Comparison of ENCODE assay signal across 10 cellular contexts in genomic region chr2:97745474-97746172, GRCh38.
DNase-seq lines count a peak whose midpoint lies in the region; TF ChIP-seq lines count a peak whose summit lies in the region.
"Had no signal": no experiment of that assay in that cellular context is flagged by ENCODE, and none has a peak within 500 bp of the region (broad histone marks: within the 10 kb centered on the region; RNA-seq: fewer than 3 reads in every experiment).

No MANE protein-coding gene starts in this region.

- no peak for TF ChIP-seq RAD21 in Ishikawa (IDR thresholded peaks at IDR 0.05; ENCODE audit: low read depth)

- no peak for TF ChIP-seq EP300 in Ishikawa (IDR thresholded peaks at IDR 0.05; ENCODE audit: borderline replicate concordance)

- POLR2A ChIA-PET in RWPE1 (lab: Yijun Ruan, JAX; ENCODE audit: low non-redundant PET): no interaction called here

- H3K4me3 ChIP-seq in coronary artery: no peak overlapping the region

- CTCF ChIA-PET in RWPE1 (lab: Yijun Ruan, JAX): no interaction called here

- DNase-seq in GM13976 (ENCODE audit: low spot score): peak; percentile 59
- DNase-seq in activated gamma-delta T cell treated with anti-CD3 and anti-CD28 coated beads, Interleukin-2, amount 50 U/mL, for 16 hours (ENCODE audit: low read depth): peak; percentile 40
- peak; percentile 62 for DNase-seq in stimulated activated CD4-positive, alpha-beta T cell treated with anti-CD3 and anti-CD28 coated beads, Interleukin-1b, Interleukin-23, amount 100 ng/mL, for 48 hours
- DNase-seq in C1 segment of cervical spinal cord (lab: John Stamatoyannopoulos, UW): no peak
- DNase-seq in NCI-H1417 treated with DMSO at 0.1 percent for 48 hours (lab: John Stamatoyannopoulos, UW): no peak
- no peak for DNase-seq in coronary artery (ENCODE audit: low spot score)
- DNase-seq in RWPE1 (ENCODE audit: low spot score): no peak
- DNase-seq: NCI-H1694 had no signal

- in situ Hi-C loops in GM13976 (cut with MboI; ENCODE audit: low sequenced_read_pairs, unreplicated experiment): no loop called here

- H3K27ac ChIP-seq in coronary artery (no peak overlapping the region), RWPE1 (no peak overlapping the region)
- H3K27ac ChIP-seq: VCaP had no signal

- TF ChIP-seq CTCF in GM13976 (IDR thresholded peaks at IDR 0.05; ENCODE audit: borderline replicate concordance, control extremely low read depth, extremely low read depth, insufficient read depth, missing control alignments) (no peak), coronary artery (IDR thresholded peaks at IDR 0.05) (no peak), RWPE1 (conservative IDR thresholded peaks at IDR 0.05; ENCODE audit: low read depth) (no peak)

TF ChIP-seq in Ishikawa, 13 proteins besides CTCF, POLR2A, EP300 and RAD21:
- TF ChIP-seq TAF1 (IDR thresholded peaks at IDR 0.05; ENCODE audit: low read depth) (no peak), CREB1 (IDR thresholded peaks at IDR 0.05; ENCODE audit: low read depth) (no peak), MAX (IDR thresholded peaks at IDR 0.05) (peak; percentile 54; the same call in 1 of the 2 replicates), TCF12 (IDR thresholded peaks at IDR 0.05; ENCODE audit: low read depth) (0 out of 2 replicates have a peak, but pooled peaks have one; percentile 16), CEBPB (IDR thresholded peaks at IDR 0.05) (0 out of 2 replicates have a peak, but pooled peaks have one; percentile 4), YY1 (IDR thresholded peaks at IDR 0.05; ENCODE audit: low read depth) (no peak), EGR1 (IDR thresholded peaks at IDR 0.05) (no peak), ZBTB7A (IDR thresholded peaks at IDR 0.05; ENCODE audit: low read depth) (no peak), NFIC (IDR thresholded peaks at IDR 0.05) (no peak), USF1 (IDR thresholded peaks at IDR 0.05) (no peak), FOXM1 (IDR thresholded peaks at IDR 0.05; ENCODE audit: borderline replicate concordance, low read depth) (no peak), REST (IDR thresholded peaks at IDR 0.05; ENCODE audit: low read depth) (no peak), TEAD4 (IDR thresholded peaks at IDR 0.05) (no peak)

Comparison
In these comparisons a context has a peak if more than half of its experiments do, and no peak if none do; other contexts are left out.
1. DNase-seq: peak in GM13976 (single experiment), activated gamma-delta T cell treated with anti-CD3 and anti-CD28 coated beads, Interleukin-2, amount 50 U/mL, for 16 hours (single experiment) and stimulated activated CD4-positive, alpha-beta T cell treated with anti-CD3 and anti-CD28 coated beads, Interleukin-1b, Interleukin-23, amount 100 ng/mL, for 48 hours (single experiment); none in C1 segment of cervical spinal cord (0 of 14), NCI-H1417 treated with DMSO at 0.1 percent for 48 hours (single experiment), coronary artery (single experiment) and RWPE1 (single experiment).